In the genomic region with DNA sequence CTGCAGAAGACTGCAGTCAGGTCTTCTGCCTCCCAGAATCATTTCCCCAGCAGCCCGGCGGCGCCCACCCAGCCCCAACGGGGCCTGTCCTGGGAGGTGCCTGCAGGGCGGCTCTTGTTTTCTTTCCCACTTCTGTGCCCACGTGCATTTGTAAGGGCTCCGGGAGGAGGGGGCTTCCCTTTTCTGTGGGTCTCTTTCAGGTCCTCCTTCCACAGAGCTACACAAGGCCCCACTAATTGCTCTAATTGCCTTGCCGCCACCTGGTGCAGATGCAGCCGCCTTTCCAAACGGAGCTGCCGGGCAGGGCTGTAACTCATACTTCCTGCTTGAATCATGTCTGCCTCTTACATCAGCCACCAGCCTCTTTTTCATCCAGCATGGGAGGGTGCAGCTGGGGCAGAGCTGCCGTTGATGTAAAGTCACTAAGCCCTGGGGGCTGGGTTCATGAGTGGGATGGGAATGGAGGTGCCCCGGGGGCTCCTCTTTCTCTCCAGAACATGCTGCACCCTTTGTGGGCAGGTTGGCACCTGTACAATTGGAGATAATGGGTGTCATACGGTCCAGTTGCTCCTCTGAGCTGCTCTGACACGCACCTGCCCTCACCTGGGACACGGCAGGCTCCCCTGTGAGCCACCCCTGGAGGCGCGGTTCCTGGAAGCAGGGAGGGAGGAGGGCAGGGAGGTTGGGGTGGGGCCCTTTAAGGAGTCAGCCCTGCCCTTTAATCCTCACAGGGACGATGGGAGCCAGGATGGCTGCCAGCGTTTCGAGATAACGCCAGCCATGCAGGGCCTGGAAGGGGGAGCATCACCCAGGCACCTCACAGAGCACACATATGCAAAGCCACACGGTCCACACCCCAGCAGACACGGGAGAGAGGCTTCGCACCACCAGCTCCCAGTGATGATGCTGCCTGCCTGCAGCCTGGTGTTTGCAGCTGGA, we compare ENCODE assay signal across 1 cellular context.
TF ChIP-seq lines count a peak whose summit lies in the region.

No MANE protein-coding gene starts in this region.

TF ChIP-seq in HepG2, 621 proteins besides CTCF, POLR2A, EP300 and RAD21 (continued from another document and continues in another):
- TF ChIP-seq, protein P1, sequence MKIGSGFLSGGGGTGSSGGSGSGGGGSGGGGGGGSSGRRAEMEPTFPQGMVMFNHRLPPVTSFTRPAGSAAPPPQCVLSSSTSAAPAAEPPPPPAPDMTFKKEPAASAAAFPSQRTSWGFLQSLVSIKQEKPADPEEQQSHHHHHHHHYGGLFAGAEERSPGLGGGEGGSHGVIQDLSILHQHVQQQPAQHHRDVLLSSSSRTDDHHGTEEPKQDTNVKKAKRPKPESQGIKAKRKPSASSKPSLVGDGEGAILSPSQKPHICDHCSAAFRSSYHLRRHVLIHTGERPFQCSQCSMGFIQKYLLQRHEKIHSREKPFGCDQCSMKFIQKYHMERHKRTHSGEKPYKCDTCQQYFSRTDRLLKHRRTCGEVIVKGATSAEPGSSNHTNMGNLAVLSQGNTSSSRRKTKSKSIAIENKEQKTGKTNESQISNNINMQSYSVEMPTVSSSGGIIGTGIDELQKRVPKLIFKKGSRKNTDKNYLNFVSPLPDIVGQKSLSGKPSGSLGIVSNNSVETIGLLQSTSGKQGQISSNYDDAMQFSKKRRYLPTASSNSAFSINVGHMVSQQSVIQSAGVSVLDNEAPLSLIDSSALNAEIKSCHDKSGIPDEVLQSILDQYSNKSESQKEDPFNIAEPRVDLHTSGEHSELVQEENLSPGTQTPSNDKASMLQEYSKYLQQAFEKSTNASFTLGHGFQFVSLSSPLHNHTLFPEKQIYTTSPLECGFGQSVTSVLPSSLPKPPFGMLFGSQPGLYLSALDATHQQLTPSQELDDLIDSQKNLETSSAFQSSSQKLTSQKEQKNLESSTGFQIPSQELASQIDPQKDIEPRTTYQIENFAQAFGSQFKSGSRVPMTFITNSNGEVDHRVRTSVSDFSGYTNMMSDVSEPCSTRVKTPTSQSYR (CRISPR knock-in tag; IDR thresholded peaks at IDR 0.05; ENCODE audit: borderline replicate concordance) = 0 out of 2 replicates have a peak, but pooled peaks have one; percentile 14
- no peak for TF ChIP-seq ZNF460 (CRISPR knock-in tag; IDR thresholded peaks at IDR 0.05; ENCODE audit: borderline replicate concordance)
- TF ChIP-seq, protein P2, sequence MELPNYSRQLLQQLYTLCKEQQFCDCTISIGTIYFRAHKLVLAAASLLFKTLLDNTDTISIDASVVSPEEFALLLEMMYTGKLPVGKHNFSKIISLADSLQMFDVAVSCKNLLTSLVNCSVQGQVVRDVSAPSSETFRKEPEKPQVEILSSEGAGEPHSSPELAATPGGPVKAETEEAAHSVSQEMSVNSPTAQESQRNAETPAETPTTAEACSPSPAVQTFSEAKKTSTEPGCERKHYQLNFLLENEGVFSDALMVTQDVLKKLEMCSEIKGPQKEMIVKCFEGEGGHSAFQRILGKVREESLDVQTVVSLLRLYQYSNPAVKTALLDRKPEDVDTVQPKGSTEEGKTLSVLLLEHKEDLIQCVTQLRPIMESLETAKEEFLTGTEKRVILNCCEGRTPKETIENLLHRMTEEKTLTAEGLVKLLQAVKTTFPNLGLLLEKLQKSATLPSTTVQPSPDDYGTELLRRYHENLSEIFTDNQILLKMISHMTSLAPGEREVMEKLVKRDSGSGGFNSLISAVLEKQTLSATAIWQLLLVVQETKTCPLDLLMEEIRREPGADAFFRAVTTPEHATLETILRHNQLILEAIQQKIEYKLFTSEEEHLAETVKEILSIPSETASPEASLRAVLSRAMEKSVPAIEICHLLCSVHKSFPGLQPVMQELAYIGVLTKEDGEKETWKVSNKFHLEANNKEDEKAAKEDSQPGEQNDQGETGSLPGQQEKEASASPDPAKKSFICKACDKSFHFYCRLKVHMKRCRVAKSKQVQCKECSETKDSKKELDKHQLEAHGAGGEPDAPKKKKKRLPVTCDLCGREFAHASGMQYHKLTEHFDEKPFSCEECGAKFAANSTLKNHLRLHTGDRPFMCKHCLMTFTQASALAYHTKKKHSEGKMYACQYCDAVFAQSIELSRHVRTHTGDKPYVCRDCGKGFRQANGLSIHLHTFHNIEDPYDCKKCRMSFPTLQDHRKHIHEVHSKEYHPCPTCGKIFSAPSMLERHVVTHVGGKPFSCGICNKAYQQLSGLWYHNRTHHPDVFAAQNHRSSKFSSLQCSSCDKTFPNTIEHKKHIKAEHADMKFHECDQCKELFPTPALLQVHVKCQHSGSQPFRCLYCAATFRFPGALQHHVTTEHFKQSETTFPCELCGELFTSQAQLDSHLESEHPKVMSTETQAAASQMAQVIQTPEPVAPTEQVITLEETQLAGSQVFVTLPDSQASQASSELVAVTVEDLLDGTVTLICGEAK (IDR thresholded peaks at IDR 0.05) = no peak
- TF ChIP-seq, protein P2 (CRISPR knock-in tag; IDR thresholded peaks at IDR 0.05) = no peak
- TF ChIP-seq, protein P3, sequence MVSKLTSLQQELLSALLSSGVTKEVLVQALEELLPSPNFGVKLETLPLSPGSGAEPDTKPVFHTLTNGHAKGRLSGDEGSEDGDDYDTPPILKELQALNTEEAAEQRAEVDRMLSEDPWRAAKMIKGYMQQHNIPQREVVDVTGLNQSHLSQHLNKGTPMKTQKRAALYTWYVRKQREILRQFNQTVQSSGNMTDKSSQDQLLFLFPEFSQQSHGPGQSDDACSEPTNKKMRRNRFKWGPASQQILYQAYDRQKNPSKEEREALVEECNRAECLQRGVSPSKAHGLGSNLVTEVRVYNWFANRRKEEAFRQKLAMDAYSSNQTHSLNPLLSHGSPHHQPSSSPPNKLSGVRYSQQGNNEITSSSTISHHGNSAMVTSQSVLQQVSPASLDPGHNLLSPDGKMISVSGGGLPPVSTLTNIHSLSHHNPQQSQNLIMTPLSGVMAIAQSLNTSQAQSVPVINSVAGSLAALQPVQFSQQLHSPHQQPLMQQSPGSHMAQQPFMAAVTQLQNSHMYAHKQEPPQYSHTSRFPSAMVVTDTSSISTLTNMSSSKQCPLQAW (CRISPR knock-in tag; IDR thresholded peaks at IDR 0.05) = no peak
- TF ChIP-seq ZNF260 (CRISPR knock-in tag; IDR thresholded peaks at IDR 0.05; ENCODE audit: borderline replicate concordance, low read depth) = no peak
- TF ChIP-seq REPIN1 (CRISPR knock-in tag; IDR thresholded peaks at IDR 0.05; ENCODE audit: borderline replicate concordance, low read depth) = peak; percentile 74; the same call in 1 of the 2 replicates
- TF ChIP-seq ZNF33B (CRISPR knock-in tag; IDR thresholded peaks at IDR 0.05) = no peak
- TF ChIP-seq, protein P4, sequence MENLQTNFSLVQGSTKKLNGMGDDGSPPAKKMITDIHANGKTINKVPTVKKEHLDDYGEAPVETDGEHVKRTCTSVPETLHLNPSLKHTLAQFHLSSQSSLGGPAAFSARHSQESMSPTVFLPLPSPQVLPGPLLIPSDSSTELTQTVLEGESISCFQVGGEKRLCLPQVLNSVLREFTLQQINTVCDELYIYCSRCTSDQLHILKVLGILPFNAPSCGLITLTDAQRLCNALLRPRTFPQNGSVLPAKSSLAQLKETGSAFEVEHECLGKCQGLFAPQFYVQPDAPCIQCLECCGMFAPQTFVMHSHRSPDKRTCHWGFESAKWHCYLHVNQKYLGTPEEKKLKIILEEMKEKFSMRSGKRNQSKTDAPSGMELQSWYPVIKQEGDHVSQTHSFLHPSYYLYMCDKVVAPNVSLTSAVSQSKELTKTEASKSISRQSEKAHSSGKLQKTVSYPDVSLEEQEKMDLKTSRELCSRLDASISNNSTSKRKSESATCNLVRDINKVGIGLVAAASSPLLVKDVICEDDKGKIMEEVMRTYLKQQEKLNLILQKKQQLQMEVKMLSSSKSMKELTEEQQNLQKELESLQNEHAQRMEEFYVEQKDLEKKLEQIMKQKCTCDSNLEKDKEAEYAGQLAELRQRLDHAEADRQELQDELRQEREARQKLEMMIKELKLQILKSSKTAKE (CRISPR knock-in tag; IDR thresholded peaks at IDR 0.05; ENCODE audit: borderline replicate concordance) = no peak
- TF ChIP-seq, protein P5, sequence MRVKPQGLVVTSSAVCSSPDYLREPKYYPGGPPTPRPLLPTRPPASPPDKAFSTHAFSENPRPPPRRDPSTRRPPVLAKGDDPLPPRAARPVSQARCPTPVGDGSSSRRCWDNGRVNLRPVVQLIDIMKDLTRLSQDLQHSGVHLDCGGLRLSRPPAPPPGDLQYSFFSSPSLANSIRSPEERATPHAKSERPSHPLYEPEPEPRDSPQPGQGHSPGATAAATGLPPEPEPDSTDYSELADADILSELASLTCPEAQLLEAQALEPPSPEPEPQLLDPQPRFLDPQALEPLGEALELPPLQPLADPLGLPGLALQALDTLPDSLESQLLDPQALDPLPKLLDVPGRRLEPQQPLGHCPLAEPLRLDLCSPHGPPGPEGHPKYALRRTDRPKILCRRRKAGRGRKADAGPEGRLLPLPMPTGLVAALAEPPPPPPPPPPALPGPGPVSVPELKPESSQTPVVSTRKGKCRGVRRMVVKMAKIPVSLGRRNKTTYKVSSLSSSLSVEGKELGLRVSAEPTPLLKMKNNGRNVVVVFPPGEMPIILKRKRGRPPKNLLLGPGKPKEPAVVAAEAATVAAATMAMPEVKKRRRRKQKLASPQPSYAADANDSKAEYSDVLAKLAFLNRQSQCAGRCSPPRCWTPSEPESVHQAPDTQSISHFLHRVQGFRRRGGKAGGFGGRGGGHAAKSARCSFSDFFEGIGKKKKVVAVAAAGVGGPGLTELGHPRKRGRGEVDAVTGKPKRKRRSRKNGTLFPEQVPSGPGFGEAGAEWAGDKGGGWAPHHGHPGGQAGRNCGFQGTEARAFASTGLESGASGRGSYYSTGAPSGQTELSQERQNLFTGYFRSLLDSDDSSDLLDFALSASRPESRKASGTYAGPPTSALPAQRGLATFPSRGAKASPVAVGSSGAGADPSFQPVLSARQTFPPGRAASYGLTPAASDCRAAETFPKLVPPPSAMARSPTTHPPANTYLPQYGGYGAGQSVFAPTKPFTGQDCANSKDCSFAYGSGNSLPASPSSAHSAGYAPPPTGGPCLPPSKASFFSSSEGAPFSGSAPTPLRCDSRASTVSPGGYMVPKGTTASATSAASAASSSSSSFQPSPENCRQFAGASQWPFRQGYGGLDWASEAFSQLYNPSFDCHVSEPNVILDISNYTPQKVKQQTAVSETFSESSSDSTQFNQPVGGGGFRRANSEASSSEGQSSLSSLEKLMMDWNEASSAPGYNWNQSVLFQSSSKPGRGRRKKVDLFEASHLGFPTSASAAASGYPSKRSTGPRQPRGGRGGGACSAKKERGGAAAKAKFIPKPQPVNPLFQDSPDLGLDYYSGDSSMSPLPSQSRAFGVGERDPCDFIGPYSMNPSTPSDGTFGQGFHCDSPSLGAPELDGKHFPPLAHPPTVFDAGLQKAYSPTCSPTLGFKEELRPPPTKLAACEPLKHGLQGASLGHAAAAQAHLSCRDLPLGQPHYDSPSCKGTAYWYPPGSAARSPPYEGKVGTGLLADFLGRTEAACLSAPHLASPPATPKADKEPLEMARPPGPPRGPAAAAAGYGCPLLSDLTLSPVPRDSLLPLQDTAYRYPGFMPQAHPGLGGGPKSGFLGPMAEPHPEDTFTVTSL (CRISPR knock-in tag; IDR thresholded peaks at IDR 0.05; ENCODE audit: borderline replicate concordance) = no peak
- TF ChIP-seq HMG20B (CRISPR knock-in tag; conservative IDR thresholded peaks at IDR 0.05) = no peak
- TF ChIP-seq, protein P6, sequence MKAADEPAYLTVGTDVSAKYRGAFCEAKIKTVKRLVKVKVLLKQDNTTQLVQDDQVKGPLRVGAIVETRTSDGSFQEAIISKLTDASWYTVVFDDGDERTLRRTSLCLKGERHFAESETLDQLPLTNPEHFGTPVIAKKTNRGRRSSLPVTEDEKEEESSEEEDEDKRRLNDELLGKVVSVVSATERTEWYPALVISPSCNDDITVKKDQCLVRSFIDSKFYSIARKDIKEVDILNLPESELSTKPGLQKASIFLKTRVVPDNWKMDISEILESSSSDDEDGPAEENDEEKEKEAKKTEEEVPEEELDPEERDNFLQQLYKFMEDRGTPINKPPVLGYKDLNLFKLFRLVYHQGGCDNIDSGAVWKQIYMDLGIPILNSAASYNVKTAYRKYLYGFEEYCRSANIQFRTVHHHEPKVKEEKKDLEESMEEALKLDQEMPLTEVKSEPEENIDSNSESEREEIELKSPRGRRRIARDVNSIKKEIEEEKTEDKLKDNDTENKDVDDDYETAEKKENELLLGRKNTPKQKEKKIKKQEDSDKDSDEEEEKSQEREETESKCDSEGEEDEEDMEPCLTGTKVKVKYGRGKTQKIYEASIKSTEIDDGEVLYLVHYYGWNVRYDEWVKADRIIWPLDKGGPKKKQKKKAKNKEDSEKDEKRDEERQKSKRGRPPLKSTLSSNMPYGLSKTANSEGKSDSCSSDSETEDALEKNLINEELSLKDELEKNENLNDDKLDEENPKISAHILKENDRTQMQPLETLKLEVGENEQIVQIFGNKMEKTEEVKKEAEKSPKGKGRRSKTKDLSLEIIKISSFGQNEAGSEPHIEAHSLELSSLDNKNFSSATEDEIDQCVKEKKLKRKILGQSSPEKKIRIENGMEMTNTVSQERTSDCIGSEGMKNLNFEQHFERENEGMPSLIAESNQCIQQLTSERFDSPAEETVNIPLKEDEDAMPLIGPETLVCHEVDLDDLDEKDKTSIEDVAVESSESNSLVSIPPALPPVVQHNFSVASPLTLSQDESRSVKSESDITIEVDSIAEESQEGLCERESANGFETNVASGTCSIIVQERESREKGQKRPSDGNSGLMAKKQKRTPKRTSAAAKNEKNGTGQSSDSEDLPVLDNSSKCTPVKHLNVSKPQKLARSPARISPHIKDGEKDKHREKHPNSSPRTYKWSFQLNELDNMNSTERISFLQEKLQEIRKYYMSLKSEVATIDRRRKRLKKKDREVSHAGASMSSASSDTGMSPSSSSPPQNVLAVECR (CRISPR knock-in tag; IDR thresholded peaks at IDR 0.05; ENCODE audit: borderline replicate concordance) = no peak
- no peak for TF ChIP-seq SYNCRIP (IDR thresholded peaks at IDR 0.05; ENCODE audit: insufficient read depth, low read depth, low read length)
